Comparison of ENCODE assay signal across 12 cellular contexts in genomic region chr11:121870202-121871045, GRCh38.
A peak's percentile ranks its signal among the peaks of the same experiment; 100 is the strongest.
DNase-seq lines count a peak whose midpoint lies in the region; ATAC-seq and TF ChIP-seq lines count a peak whose summit lies in the region.
"Had no signal": no experiment of that assay in that cellular context is flagged by ENCODE, and none has a peak within 500 bp of the region (broad histone marks: within the 10 kb centered on the region; RNA-seq: fewer than 3 reads in every experiment).

No MANE protein-coding gene starts in this region.

- H3K4me3 ChIP-seq in adipocyte (ENCODE audit: low read length) (peak overlapping the region; percentile 31), gastroesophageal sphincter (no peak overlapping the region), rectal smooth muscle tissue (ENCODE audit: low read length) (no peak overlapping the region)
- H3K4me3 ChIP-seq: K562 had no signal

- H3K9ac ChIP-seq in adipocyte (ENCODE audit: low read length) (peak overlapping the region; percentile 67), rectal smooth muscle tissue (ENCODE audit: low read length) (no peak overlapping the region)

- H3K9me3 ChIP-seq in adipocyte (ENCODE audit: control insufficient read depth, low read length) (no peaks in the 10 kb centered on the region), gastroesophageal sphincter (no peaks in the 10 kb centered on the region)
- H3K9me3 ChIP-seq: neutrophil had no signal

- H3K27me3 ChIP-seq in adipocyte (replicated peaks; ENCODE audit: control insufficient read depth, insufficient read depth, low read length) (no peaks in the 10 kb centered on the region), gastroesophageal sphincter (no peaks in the 10 kb centered on the region), rectal smooth muscle tissue (ENCODE audit: control insufficient read depth, insufficient read depth, low read length) (no peaks in the 10 kb centered on the region)
- H3K27me3 ChIP-seq: neutrophil had no signal

- H3K4me1 ChIP-seq in adipocyte (ENCODE audit: control insufficient read depth, insufficient read depth, low read length), result peaks cover 18% of the 10 kb centered on the region
- peaks cover 0 to 56% (median 2%) of the 10 kb centered on the region in 3 donors for H3K4me1 ChIP-seq in gastroesophageal sphincter
- peaks cover 6% of the 10 kb centered on the region for H3K4me1 ChIP-seq in rectal smooth muscle tissue (ENCODE audit: control insufficient read depth, insufficient read depth, low read length)

- no peaks in the 10 kb centered on the region for H3K36me3 Mint-ChIP-seq in activated naive CD4-positive, alpha-beta T cell treated with anti-CD3 and anti-CD28 coated beads, Interleukin-2, amount 50 U/mL, for 72 hours

- ATAC-seq in gastroesophageal sphincter, result peak; percentile 90
- no peak for ATAC-seq in activated naive CD4-positive, alpha-beta T cell treated with anti-CD3 and anti-CD28 coated beads, Interleukin-2, amount 50 U/mL, for 72 hours
- ATAC-seq: K562 had no signal

- peak; percentile 32 for DNase-seq in AG20443 (ENCODE audit: low spot score)
- DNase-seq in adipocyte (ENCODE audit: low read depth), result no peak
- no peak for DNase-seq in activated naive CD4-positive, alpha-beta T cell treated with anti-CD3 and anti-CD28 coated beads, Interleukin-2, amount 50 U/mL, for 72 hours (ENCODE audit: low spot score in 2 of 2)
- DNase-seq in KBM-7, result no peak
- DNase-seq in DMS 273 treated with DMSO at 0.1 percent for 48 hours (lab: John Stamatoyannopoulos, UW), result no peak
- DNase-seq in activated CD4-positive, alpha-beta T cell treated with anti-CD3 and anti-CD28 coated beads, Interleukin-2, amount 50 U/mL, for 48 hours, result no peak
- DNase-seq: CD4-positive, CD25-positive, alpha-beta regulatory T cell; NCI-H2171 had no signal

- H3K27ac Mint-ChIP-seq in activated naive CD4-positive, alpha-beta T cell treated with anti-CD3 and anti-CD28 coated beads, Interleukin-2, amount 50 U/mL, for 72 hours, result no peak overlapping the region
- H3K27ac Mint-ChIP-seq: CD4-positive, CD25-positive, alpha-beta regulatory T cell had no signal

- H3K36me3 ChIP-seq in adipocyte (ENCODE audit: control insufficient read depth, insufficient read depth, low read length, severe bottlenecking) (no peaks in the 10 kb centered on the region), gastroesophageal sphincter (no peaks in the 10 kb centered on the region), rectal smooth muscle tissue (ENCODE audit: control insufficient read depth, insufficient read depth, low read length) (no peaks in the 10 kb centered on the region)
- H3K36me3 ChIP-seq: neutrophil had no signal

- no peaks in the 10 kb centered on the region for H3K9me3 Mint-ChIP-seq in activated naive CD4-positive, alpha-beta T cell treated with anti-CD3 and anti-CD28 coated beads, Interleukin-2, amount 50 U/mL, for 72 hours

- H3K27ac ChIP-seq in gastroesophageal sphincter (peak overlapping the region; percentile 63 to 84 (median 82)), rectal smooth muscle tissue (ENCODE audit: low read depth, low read length) (peak overlapping the region; percentile 33)
- H3K27ac ChIP-seq: neutrophil had no signal

- in situ Hi-C loops in KBM-7 (cut with MboI; ENCODE audit: low pct_unique_long_range_greater_than_20kb, low sequenced_read_pairs), result no loop called here

- TF ChIP-seq CTCF in gastroesophageal sphincter (IDR thresholded peaks at IDR 0.05), result peak; percentile 17 to 40 (median 24)

- WGBS in gastroesophageal sphincter (ENCODE audit: low coverage in 1 of 2), 2 donors, result 31 to 32% methylated on average over 2 to 7 of the region's 7 CpGs

- no peak for TF ChIP-seq EP300 in gastroesophageal sphincter (IDR thresholded peaks at IDR 0.05)

- no peak for TF ChIP-seq POLR2A in gastroesophageal sphincter (IDR thresholded peaks at IDR 0.05)
